In genomic region chr1:30191154-30191702, GRCh38 we compare ENCODE assay signal across 9 cellular contexts.
DNase-seq lines count a peak whose midpoint lies in the region; ATAC-seq, FAIRE-seq and TF ChIP-seq lines count a peak whose summit lies in the region.
"Had no signal": no experiment of that assay in that cellular context is flagged by ENCODE, and none has a peak within 500 bp of the region (broad histone marks: within the 10 kb centered on the region; RNA-seq: fewer than 3 reads in every experiment).

No MANE protein-coding gene starts in this region.

- no peak overlapping the region for H3K27ac Mint-ChIP-seq in activated CD8-positive, alpha-beta T cell treated with anti-CD3 and anti-CD28 coated beads, Interleukin-2, amount 10 ng/mL, durations not matched to agents 7 days and 5 days
- H3K27ac Mint-ChIP-seq: naive B cell had no signal

- peaks cover 4% of the 10 kb centered on the region for H3K27me3 Mint-ChIP-seq in activated CD8-positive, alpha-beta T cell treated with anti-CD3 and anti-CD28 coated beads, Interleukin-2, amount 10 ng/mL, durations not matched to agents 7 days and 5 days (ENCODE audit: low read depth)

- no peaks in the 10 kb centered on the region for H3K9me3 Mint-ChIP-seq in activated CD8-positive, alpha-beta T cell treated with anti-CD3 and anti-CD28 coated beads, Interleukin-2, amount 10 ng/mL, durations not matched to agents 7 days and 5 days (ENCODE audit: insufficient read depth)

- H3K4me1 Mint-ChIP-seq in activated CD8-positive, alpha-beta T cell treated with anti-CD3 and anti-CD28 coated beads, Interleukin-2, amount 10 ng/mL, durations not matched to agents 7 days and 5 days (ENCODE audit: low read depth), result peaks cover 18% of the 10 kb centered on the region

- no peaks in the 10 kb centered on the region for H3K36me3 Mint-ChIP-seq in activated CD8-positive, alpha-beta T cell treated with anti-CD3 and anti-CD28 coated beads, Interleukin-2, amount 10 ng/mL, durations not matched to agents 7 days and 5 days (ENCODE audit: low read depth)
- H3K36me3 Mint-ChIP-seq: naive B cell had no signal

- no peak overlapping the region for H3K4me3 ChIP-seq in A549
- H3K4me3 ChIP-seq in aorta (ENCODE audit: low read length in 2 of 2), result no peak overlapping the region

- TF ChIP-seq RAD21 in A549 (conservative IDR thresholded peaks at IDR 0.05 in 1 of 2, IDR thresholded peaks at IDR 0.05 in 1 of 2), result no peak

- no peaks in the 10 kb centered on the region for H3K9me3 ChIP-seq in A549
- no peaks in the 10 kb centered on the region for H3K9me3 ChIP-seq in aorta (ENCODE audit: control insufficient read depth, low read length)

- TF ChIP-seq POLR2A in A549 (IDR thresholded peaks at IDR 0.05; ENCODE audit: low read length), result no peak

- H3K4me3 Mint-ChIP-seq in activated CD8-positive, alpha-beta T cell treated with anti-CD3 and anti-CD28 coated beads, Interleukin-2, amount 10 ng/mL, durations not matched to agents 7 days and 5 days, result no peak overlapping the region

- POLR2A ChIA-PET in A549 (lab: Yijun Ruan, JAX), result no interaction called here
- POLR2A ChIA-PET in activated CD8-positive, alpha-beta T cell treated with anti-CD3 and anti-CD28 coated beads, Interleukin-2, amount 10 ng/mL, durations not matched to agents 7 days and 5 days (lab: Charles Lee), result no interaction called here

- CTCF ChIA-PET in A549 (lab: Yijun Ruan, JAX), result interaction anchor here (0.6 kb wide), 2 partner anchors 227 to 336 kb away, joined by 3 to 4 read pairs; no protein-coding TSS in a partner anchor
- CTCF ChIA-PET in activated CD8-positive, alpha-beta T cell treated with anti-CD3 and anti-CD28 coated beads, Interleukin-2, amount 10 ng/mL, durations not matched to agents 7 days and 5 days (lab: Charles Lee), result no interaction called here

- H3K27ac ChIP-seq in A549 (no peak overlapping the region; a peak in 1 of 6 replicates), aorta (ENCODE audit: low read depth in 1 of 2, low read length in 2 of 2) (no peak overlapping the region)

- peak; percentile 7 to 46 for DNase-seq in A549 (ENCODE audit: low read depth in 1 of 2, low spot score in 1 of 2)
- peak in 73 of 76 experiments; percentile 38 to 92 (median 71) for DNase-seq in HUDEP-2 (lab: John Stamatoyannopoulos, UW; ENCODE audit: unreplicated experiment in 76 of 76)
- peak; percentile 48 for DNase-seq in activated CD8-positive, alpha-beta T cell treated with anti-CD3 and anti-CD28 coated beads, Interleukin-2, amount 10 ng/mL, durations not matched to agents 7 days and 5 days
- peak; percentile 62 for DNase-seq in inferior parietal cortex (ENCODE audit: extremely low spot score)
- peak in 1 of 2 donors; percentile 76 for DNase-seq in aorta
- DNase-seq in cerebellum (ENCODE audit: low spot score), result no peak
- DNase-seq in NCI-H2107 (lab: John Stamatoyannopoulos, UW), result no peak
- DNase-seq in OCI-M2 (lab: John Stamatoyannopoulos, UW; ENCODE audit: unreplicated experiment), result no peak
- DNase-seq: naive B cell had no signal

- ATAC-seq in A549 (peak; percentile 27 to 64; a peak in 4 of 6 replicates), aorta (ENCODE audit: low FRiP score) (peak; percentile 61)
- ATAC-seq in activated CD8-positive, alpha-beta T cell treated with anti-CD3 and anti-CD28 coated beads, Interleukin-2, amount 10 ng/mL, durations not matched to agents 7 days and 5 days, result peak; percentile 87

- no peak overlapping the region for H3K4me2 ChIP-seq in A549

- no peak for FAIRE-seq in A549 (lab: Jason Lieb, UNC)

- H3K4me1 ChIP-seq in A549 (no peaks in the 10 kb centered on the region), aorta (ENCODE audit: control insufficient read depth in 1 of 2, insufficient read depth in 2 of 2, low read length in 2 of 2) (no peaks in the 10 kb centered on the region)

- 0% methylated on average over 2 of the region's 2 CpGs for WGBS in A549 (ENCODE audit: missing lambda C conversion rate)
- WGBS in aorta, 2 donors, result 43 to 54% methylated on average over 2 of the region's 2 CpGs

- no peak for TF ChIP-seq EP300 in A549 (IDR thresholded peaks at IDR 0.05)

- no peaks in the 10 kb centered on the region for H3K36me3 ChIP-seq in aorta (ENCODE audit: control insufficient read depth in 1 of 2, insufficient read depth in 2 of 2, low read length in 1 of 2)

- TF ChIP-seq CTCF in A549 (IDR thresholded peaks at IDR 0.05), result no peak

- intact Hi-C loops in aorta (cut with DNase I), result no loop called here

- no peaks in the 10 kb centered on the region for H3K27me3 ChIP-seq in aorta (ENCODE audit: control insufficient read depth in 1 of 2, insufficient read depth in 2 of 2, low read length in 1 of 2)

TF ChIP-seq in A549, 52 proteins besides CTCF, POLR2A, EP300 and RAD21:
- TF ChIP-seq HMGXB4 (CRISPR knock-in tag; IDR thresholded peaks at IDR 0.05; ENCODE audit: borderline replicate concordance) (no peak), RARB (CRISPR knock-in tag; IDR thresholded peaks at IDR 0.05) (no peak), JUNB (IDR thresholded peaks at IDR 0.05) (no peak), HES2 (IDR thresholded peaks at IDR 0.05) (no peak)

Comparison
In these comparisons a context has a peak if more than half of its experiments do, and no peak if none do; other contexts are left out.
1. DNase-seq: peak in A549 (2 of 2), HUDEP-2 (73 of 76), activated CD8-positive, alpha-beta T cell treated with anti-CD3 and anti-CD28 coated beads, Interleukin-2, amount 10 ng/mL, durations not matched to agents 7 days and 5 days (single experiment) and inferior parietal cortex (single experiment); none in cerebellum (single experiment), NCI-H2107 (single experiment) and OCI-M2 (single experiment).
2. Peak in every context shown above with its lines, with median percentiles within 50 percentile points of each other: ATAC-seq.